Comparison of ENCODE assay signal across 7 cellular contexts in the genomic region with DNA sequence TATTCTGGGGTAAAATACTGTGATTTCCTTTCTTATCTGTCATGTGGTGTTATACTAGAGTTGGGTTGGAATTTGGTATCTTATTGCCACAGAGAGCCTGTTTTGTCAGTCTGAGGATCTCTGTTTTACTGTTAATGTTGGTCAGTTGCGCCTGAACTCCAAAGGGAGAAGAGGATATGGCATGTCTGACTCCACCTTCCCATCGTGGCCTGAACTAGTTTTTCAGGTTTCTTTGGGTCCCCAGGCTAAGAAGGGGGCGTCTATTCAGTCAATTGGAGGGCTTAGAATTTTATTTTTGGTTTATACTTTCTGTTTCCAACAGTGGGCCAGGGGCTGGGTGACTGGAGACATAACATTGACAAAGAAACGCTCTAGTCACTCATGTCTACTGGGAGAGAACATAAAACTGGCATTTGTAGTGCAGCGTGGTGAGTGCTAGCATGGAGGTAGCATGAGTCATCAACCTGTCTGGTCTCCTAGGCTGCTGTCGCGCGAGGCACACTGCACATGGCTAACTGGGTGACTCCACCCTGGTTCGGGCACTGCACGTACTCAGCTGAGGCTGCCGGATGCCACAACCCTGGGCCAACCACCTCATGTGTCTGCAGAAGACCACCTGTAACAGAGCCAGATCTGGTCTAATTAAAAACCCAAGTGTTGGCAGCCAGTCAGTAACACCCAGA.
DNase-seq lines count a peak whose midpoint lies in the region; ATAC-seq, FAIRE-seq and TF ChIP-seq lines count a peak whose summit lies in the region.

No MANE protein-coding gene starts in this region.

- 13% methylated on average over 11 of the region's 11 CpGs for WGBS in K562 (ENCODE audit: insufficient coverage, low coverage, missing lambda C conversion rate)

- TF ChIP-seq POLR2A in K562 (conservative IDR thresholded peaks at IDR 0.05) = no peak

- no peaks in the 10 kb centered on the region for H3K36me3 Mint-ChIP-seq in neural progenitor cell

- CTCF ChIA-PET in K562 (lab: Yijun Ruan, JAX; ENCODE audit: low intra/inter-chr PET ratio) = no interaction called here

- no peaks in the 10 kb centered on the region for H3K9me3 Mint-ChIP-seq in neural progenitor cell

- intact Hi-C loops in K562 (cut with micrococcal nuclease) = no loop called here

- BruUV-seq in K562 (replicated peaks; lab: Mats Ljungman, UMichigan) = no TSS peak

- no peak overlapping the region for H3K27ac Mint-ChIP-seq in neural progenitor cell

- peak; percentile 80 for FAIRE-seq in K562 (lab: Jason Lieb, UNC)

- H3K9ac ChIP-seq in K562 (ENCODE audit: insufficient read depth in 1 of 2, low read depth in 2 of 2, low read length in 2 of 2) (peak overlapping the region in 1 of 2 experiments; percentile 66; a peak in 2 of 4 replicates), skeletal muscle satellite cell (ENCODE audit: low read depth, low read length) (no peak overlapping the region), neural progenitor cell (no peak overlapping the region)

- H3K4me2 ChIP-seq in K562 (ENCODE audit: insufficient read depth, low read length) = peak overlapping the region; percentile 17; the same call in 1 of the 2 replicates
- H3K4me2 ChIP-seq in skeletal muscle satellite cell (ENCODE audit: low read length) = peak overlapping the region; percentile 61
- no peak overlapping the region for H3K4me2 ChIP-seq in neural progenitor cell

- H3K27ac ChIP-seq in K562 (ENCODE audit: extremely low read depth, low read depth, low read length) (0 out of 3 replicates have a peak overlapping the region, but pooled peaks have one; percentile 38), neural progenitor cell (no peak overlapping the region)

- H3K4me1 Mint-ChIP-seq in neural progenitor cell = no peaks in the 10 kb centered on the region

- H3K27me3 ChIP-seq in K562 (ENCODE audit: control insufficient read depth in 2 of 2, insufficient read depth in 2 of 2, low read length in 2 of 2) (no peaks in the 10 kb centered on the region), skeletal muscle satellite cell (ENCODE audit: control insufficient read depth, insufficient read depth, low read length) (no peaks in the 10 kb centered on the region), neural progenitor cell (no peaks in the 10 kb centered on the region)

- H3K9me1 ChIP-seq in K562 (ENCODE audit: control insufficient read depth, insufficient read depth, low read length) = no peaks in the 10 kb centered on the region

- H2AFZ ChIP-seq in K562 (ENCODE audit: low read depth, low read length) (peak overlapping the region; percentile 87), neural progenitor cell (replicated peaks) (no peak overlapping the region)

- TF ChIP-seq CTCF in K562 (IDR thresholded peaks at IDR 0.05 in 2 of 3, conservative IDR thresholded peaks at IDR 0.05 in 1 of 3; ENCODE audit: insufficient read depth in 2 of 3, low read depth in 1 of 3, low read length in 3 of 3) = no peak
- TF ChIP-seq CTCF in neural progenitor cell (IDR thresholded peaks at IDR 0.05) = no peak

- DNase-seq in K562 (ENCODE audit: extremely low read depth in 1 of 4, low spot score in 3 of 4) (peak; percentile 58 to 68 (median 64)), neural progenitor cell (ENCODE audit: low spot score) (no peak), OCI-M2 (lab: John Stamatoyannopoulos, UW; ENCODE audit: unreplicated experiment) (no peak)

- H3K9me3 ChIP-seq in K562 (replicated peaks; ENCODE audit: control insufficient read depth, insufficient read depth, low read depth, low read length) (no peaks in the 10 kb centered on the region), skeletal muscle satellite cell (replicated peaks; ENCODE audit: low read length) (no peaks in the 10 kb centered on the region), neural progenitor cell (ENCODE audit: low read depth) (no peaks in the 10 kb centered on the region)

- peaks cover 4% of the 10 kb centered on the region for H3K27me3 Mint-ChIP-seq in neural progenitor cell (ENCODE audit: insufficient read depth, low read depth)

- POLR2A ChIA-PET in K562 (lab: Yijun Ruan, JAX) = interaction anchor here (0.7 kb wide), 1 partner anchor 81 kb away, joined by 3 read pairs; no protein-coding TSS in a partner anchor

- H4K20me1 ChIP-seq in K562 (replicated peaks; ENCODE audit: control insufficient read depth, insufficient read depth, low read length) = no peaks in the 10 kb centered on the region
- no peaks in the 10 kb centered on the region for H4K20me1 ChIP-seq in neural progenitor cell (ENCODE audit: low read depth)

- no peak overlapping the region for H3K4me3 Mint-ChIP-seq in neural progenitor cell

- H3K4me1 ChIP-seq in K562 (replicated peaks in 1 of 2; ENCODE audit: control insufficient read depth in 2 of 2, insufficient read depth in 2 of 2, low read length in 2 of 2) (peaks cover 27 to 53% of the 10 kb centered on the region in 2 experiments), skeletal muscle satellite cell (ENCODE audit: control insufficient read depth, insufficient read depth, low read length) (peaks cover 9% of the 10 kb centered on the region), neural progenitor cell (no peaks in the 10 kb centered on the region)

- H3F3A ChIP-seq in neural progenitor cell (ENCODE audit: low read depth) = no peaks in the 10 kb centered on the region

- ATAC-seq in GM19397 (IDR thresholded peaks at IDR 0.05; ENCODE audit: unreplicated experiment) (peak; percentile 88), K562 (peak; percentile 83), GM21717 (IDR thresholded peaks at IDR 0.05; ENCODE audit: unreplicated experiment) (no peak)

- no peaks in the 10 kb centered on the region for H3K36me3 ChIP-seq in K562 (ENCODE audit: control insufficient read depth, insufficient read depth, low read length)
- H3K36me3 ChIP-seq in skeletal muscle satellite cell (ENCODE audit: insufficient read depth, low read length) = no peaks in the 10 kb centered on the region
- H3K36me3 ChIP-seq in neural progenitor cell = no peaks in the 10 kb centered on the region

- H3K79me2 ChIP-seq in K562 (ENCODE audit: control insufficient read depth, insufficient read depth, low read length) (no peaks in the 10 kb centered on the region), neural progenitor cell (ENCODE audit: low read depth) (no peaks in the 10 kb centered on the region)

- H3K4me3 ChIP-seq in K562 = no peak overlapping the region
- no peak overlapping the region for H3K4me3 ChIP-seq in skeletal muscle satellite cell (ENCODE audit: low read length)
- no peak overlapping the region for H3K4me3 ChIP-seq in neural progenitor cell

- in situ Hi-C loops in K562 (cut with MboI) = no loop called here

- TF ChIP-seq EP300 in Ishikawa (IDR thresholded peaks at IDR 0.05; ENCODE audit: borderline replicate concordance) (no peak), K562 (IDR thresholded peaks at IDR 0.05; ENCODE audit: low read length) (no peak)

- no peak for TF ChIP-seq RAD21 in Ishikawa (IDR thresholded peaks at IDR 0.05; ENCODE audit: low read depth)
- no peak for TF ChIP-seq RAD21 in K562 (CRISPR knock-in tag; conservative IDR thresholded peaks at IDR 0.05 in 1 of 2, IDR thresholded peaks at IDR 0.05 in 1 of 2)

TF ChIP-seq in Ishikawa, 13 proteins besides CTCF, POLR2A, EP300 and RAD21:
- TF ChIP-seq, protein P1, sequence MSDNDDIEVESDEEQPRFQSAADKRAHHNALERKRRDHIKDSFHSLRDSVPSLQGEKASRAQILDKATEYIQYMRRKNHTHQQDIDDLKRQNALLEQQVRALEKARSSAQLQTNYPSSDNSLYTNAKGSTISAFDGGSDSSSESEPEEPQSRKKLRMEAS (IDR thresholded peaks at IDR 0.05) = peak; percentile 95
- TF ChIP-seq CREB1 (IDR thresholded peaks at IDR 0.05; ENCODE audit: low read depth) = no peak

TF ChIP-seq in K562, 482 proteins besides CTCF, POLR2A, EP300 and RAD21 (continues in another document):
- TF ChIP-seq ZNF24 (IDR thresholded peaks at IDR 0.05) = no peak
- no peak for TF ChIP-seq SMAD2 (IDR thresholded peaks at IDR 0.05; ENCODE audit: low read depth, low read length)
- TF ChIP-seq, protein P2, sequence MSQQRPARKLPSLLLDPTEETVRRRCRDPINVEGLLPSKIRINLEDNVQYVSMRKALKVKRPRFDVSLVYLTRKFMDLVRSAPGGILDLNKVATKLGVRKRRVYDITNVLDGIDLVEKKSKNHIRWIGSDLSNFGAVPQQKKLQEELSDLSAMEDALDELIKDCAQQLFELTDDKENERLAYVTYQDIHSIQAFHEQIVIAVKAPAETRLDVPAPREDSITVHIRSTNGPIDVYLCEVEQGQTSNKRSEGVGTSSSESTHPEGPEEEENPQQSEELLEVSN (IDR thresholded peaks at IDR 0.05; ENCODE audit: borderline replicate concordance in 1 of 2, extremely low read depth in 1 of 2, insufficient read depth in 1 of 2, insufficient read length in 1 of 2, low read depth in 1 of 2, low read length in 1 of 2, poor library complexity in 1 of 2, severe bottlenecking in 1 of 2) = peak; percentile 88 to 89
- TF ChIP-seq, protein P3, sequence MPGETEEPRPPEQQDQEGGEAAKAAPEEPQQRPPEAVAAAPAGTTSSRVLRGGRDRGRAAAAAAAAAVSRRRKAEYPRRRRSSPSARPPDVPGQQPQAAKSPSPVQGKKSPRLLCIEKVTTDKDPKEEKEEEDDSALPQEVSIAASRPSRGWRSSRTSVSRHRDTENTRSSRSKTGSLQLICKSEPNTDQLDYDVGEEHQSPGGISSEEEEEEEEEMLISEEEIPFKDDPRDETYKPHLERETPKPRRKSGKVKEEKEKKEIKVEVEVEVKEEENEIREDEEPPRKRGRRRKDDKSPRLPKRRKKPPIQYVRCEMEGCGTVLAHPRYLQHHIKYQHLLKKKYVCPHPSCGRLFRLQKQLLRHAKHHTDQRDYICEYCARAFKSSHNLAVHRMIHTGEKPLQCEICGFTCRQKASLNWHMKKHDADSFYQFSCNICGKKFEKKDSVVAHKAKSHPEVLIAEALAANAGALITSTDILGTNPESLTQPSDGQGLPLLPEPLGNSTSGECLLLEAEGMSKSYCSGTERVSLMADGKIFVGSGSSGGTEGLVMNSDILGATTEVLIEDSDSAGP (CRISPR knock-in tag; IDR thresholded peaks at IDR 0.05) = no peak
- no peak for TF ChIP-seq U2AF2 (optimal IDR thresholded peaks at IDR 0.05; ENCODE audit: low read depth, low read length)
- TF ChIP-seq NCOA2 (IDR thresholded peaks at IDR 0.05; ENCODE audit: partially characterized antibody in 2 of 2) = no peak
- no peak for TF ChIP-seq HNRNPUL1 (IDR thresholded peaks at IDR 0.05; ENCODE audit: low read length)
- no peak for TF ChIP-seq RHOXF2B (CRISPR knock-in tag; conservative IDR thresholded peaks at IDR 0.05)

Comparison
In these comparisons a context has a peak if more than half of its experiments do, and no peak if none do; other contexts are left out.
1. DNase-seq: peak in K562 (4 of 4); none in neural progenitor cell (single experiment) and OCI-M2 (single experiment).